Comparison of ENCODE assay signal across 32 cellular contexts in genomic region chr4:141302926-141303325, GRCh38.
A peak's percentile ranks its signal among the peaks of the same experiment; 100 is the strongest.
DNase-seq lines count a peak whose midpoint lies in the region; ATAC-seq and TF ChIP-seq lines count a peak whose summit lies in the region.
"Had no signal": no experiment of that assay in that cellular context is flagged by ENCODE, and none has a peak within 500 bp of the region (broad histone marks: within the 10 kb centered on the region; RNA-seq: fewer than 3 reads in every experiment).

No MANE protein-coding gene starts in this region.

- POLR2A ChIA-PET in CD8-positive, alpha-beta memory T cell (lab: Charles Lee), result no interaction called here

- peaks cover 3% of the 10 kb centered on the region in 2 donors for H3K27me3 Mint-ChIP-seq in CD8-positive, alpha-beta memory T cell
- H3K27me3 Mint-ChIP-seq: CD4-positive, CD25-positive, alpha-beta regulatory T cell had no signal

- H3K36me3 Mint-ChIP-seq in CD8-positive, alpha-beta memory T cell, result no peaks in the 10 kb centered on the region
- H3K36me3 Mint-ChIP-seq: CD4-positive, alpha-beta memory T cell; CD4-positive, CD25-positive, alpha-beta regulatory T cell; CD8-positive, alpha-beta T cell had no signal

- CTCF ChIA-PET in CD8-positive, alpha-beta memory T cell (lab: Charles Lee), result no interaction called here

- H3K27ac ChIP-seq in left lung (no peak overlapping the region), lower lobe of right lung (no peak overlapping the region), upper lobe of right lung (no peak overlapping the region)
- H3K27ac ChIP-seq in CD8-positive, alpha-beta memory T cell (ENCODE audit: low read depth, low read length), result no peak overlapping the region
- H3K27ac ChIP-seq: 22Rv1; A549; BLaER1; BLaER1 treated with 17β-estradiol and CSF1 and Interleukin-3, amounts not matched to agents 10 nM and 100 nM; C4-2B had no signal

- H3K4me3 Mint-ChIP-seq in CD8-positive, alpha-beta memory T cell, result no peak overlapping the region
- H3K4me3 Mint-ChIP-seq: B cell; CD14-positive monocyte; CD4-positive, alpha-beta memory T cell; CD4-positive, alpha-beta T cell; CD4-positive, CD25-positive, alpha-beta regulatory T cell; CD8-positive, alpha-beta T cell had no signal

- H3K4me3 ChIP-seq in left lung (no peak overlapping the region), lower lobe of right lung (no peak overlapping the region), upper lobe of right lung (no peak overlapping the region)
- H3K4me3 ChIP-seq in CD8-positive, alpha-beta memory T cell (ENCODE audit: low read length), result no peak overlapping the region
- H3K4me3 ChIP-seq: A549; BLaER1; BLaER1 treated with 17β-estradiol and CSF1 and Interleukin-3, amounts not matched to agents 10 nM and 100 nM had no signal

- no peak overlapping the region for H3K27ac Mint-ChIP-seq in CD8-positive, alpha-beta memory T cell
- H3K27ac Mint-ChIP-seq: B cell; CD14-positive monocyte; CD4-positive, alpha-beta memory T cell; CD4-positive, alpha-beta T cell; CD4-positive, CD25-positive, alpha-beta regulatory T cell; CD8-positive, alpha-beta T cell had no signal

- H3K4me1 Mint-ChIP-seq in CD8-positive, alpha-beta memory T cell, result peaks cover 8 to 10% (median 8%) of the 10 kb centered on the region in 3 donors
- H3K4me1 Mint-ChIP-seq: CD4-positive, CD25-positive, alpha-beta regulatory T cell had no signal

- no peaks in the 10 kb centered on the region for H3K9me3 ChIP-seq in left lung
- H3K9me3 ChIP-seq in lower lobe of right lung, result no peaks in the 10 kb centered on the region
- H3K9me3 ChIP-seq in upper lobe of right lung, result no peaks in the 10 kb centered on the region
- H3K9me3 ChIP-seq in CD8-positive, alpha-beta memory T cell (ENCODE audit: low read length), result no peaks in the 10 kb centered on the region
- H3K9me3 ChIP-seq: A549; BE2C; BLaER1; BLaER1 treated with 17β-estradiol and CSF1 and Interleukin-3, amounts not matched to agents 10 nM and 100 nM; Caco-2 had no signal

- no peaks in the 10 kb centered on the region for H3K9me3 Mint-ChIP-seq in CD8-positive, alpha-beta memory T cell
- H3K9me3 Mint-ChIP-seq: CD4-positive, alpha-beta memory T cell; CD4-positive, alpha-beta T cell; CD8-positive, alpha-beta T cell had no signal

- ATAC-seq in left lung (peak; percentile 53), lower lobe of right lung (peak; percentile 55 to 57), upper lobe of right lung (peak; percentile 43)
- ATAC-seq: A549; CD8-positive, alpha-beta T cell had no signal

- H3K27me3 ChIP-seq in left lung (no peaks in the 10 kb centered on the region), lower lobe of right lung (ENCODE audit: low read depth) (no peaks in the 10 kb centered on the region), upper lobe of right lung (no peaks in the 10 kb centered on the region)
- H3K27me3 ChIP-seq in CD8-positive, alpha-beta memory T cell (ENCODE audit: insufficient read depth, low read length, poor library complexity, severe bottlenecking), result no peaks in the 10 kb centered on the region
- H3K27me3 ChIP-seq: BE2C, BLaER1 had no signal

- intact Hi-C loops in left lung (cut with DNase I) (no loop called here), lower lobe of right lung (cut with DNase I) (no loop called here), upper lobe of right lung (cut with DNase I) (no loop called here)

- H3K36me3 ChIP-seq in left lung (no peaks in the 10 kb centered on the region), lower lobe of right lung (no peaks in the 10 kb centered on the region), upper lobe of right lung (no peaks in the 10 kb centered on the region)
- no peaks in the 10 kb centered on the region for H3K36me3 ChIP-seq in CD8-positive, alpha-beta memory T cell (ENCODE audit: insufficient read depth, low read length)
- H3K36me3 ChIP-seq: BE2C; BLaER1; BLaER1 treated with 17β-estradiol and CSF1 and Interleukin-3, amounts not matched to agents 10 nM and 100 nM had no signal

- DNase-seq in left lung (no peak), lower lobe of right lung (no peak), upper lobe of right lung (no peak), NCI-H345 (lab: John Stamatoyannopoulos, UW) (no peak), cerebellar cortex (ENCODE audit: low spot score) (no peak)
- no peak for DNase-seq in CD8-positive, alpha-beta memory T cell
- DNase-seq: 8988T; ACHN; AML-193; BE2C; C1 segment of cervical spinal cord; Caco-2; Calu3; CD4-positive, alpha-beta memory T cell; CD4-positive, alpha-beta T cell; CD4-positive, CD25-positive, alpha-beta regulatory T cell; CD8-positive, alpha-beta T cell; COR-L47; DMS 273 treated with DMSO at 0.1 percent for 48 hours; DMS153; DMS53; DMS79; DMS79 treated with DMSO at 0.1 percent for 48 hours; DND-41; EL had no signal

- TF ChIP-seq CTCF in left lung (IDR thresholded peaks at IDR 0.05) (no peak), lower lobe of right lung (IDR thresholded peaks at IDR 0.05) (no peak), upper lobe of right lung (IDR thresholded peaks at IDR 0.05) (no peak)

- H3K4me1 ChIP-seq in left lung, result peaks cover 0 to 6% of the 10 kb centered on the region in 2 donors
- H3K4me1 ChIP-seq in lower lobe of right lung, result no peaks in the 10 kb centered on the region
- no peaks in the 10 kb centered on the region for H3K4me1 ChIP-seq in upper lobe of right lung
- H3K4me1 ChIP-seq in CD8-positive, alpha-beta memory T cell (ENCODE audit: insufficient read depth, low read length), result no peaks in the 10 kb centered on the region
- H3K4me1 ChIP-seq: BE2C, Caco-2 had no signal
